In genomic region chr11:64317961-64318693, GRCh38 we compare ENCODE assay signal across 8 cellular contexts. TPM values are rescaled to one million over a fixed set of nuclear protein-coding genes. Genes with fewer than 3 reads are reported as not detected.
A peak's percentile ranks its signal among the peaks of the same experiment; 100 is the strongest.
DNase-seq lines count a peak whose midpoint lies in the region; ATAC-seq and TF ChIP-seq lines count a peak whose summit lies in the region.

PRDX5 (plus strand) TSS chr11:64318121; CDS start chr11:64318216, 95 bp downstream.

- peak within 1 kb of the TSS; percentile 91 for H3K4me3 ChIP-seq in GM12864 (ENCODE audit: low read depth, low read length)

- no peaks in the 10 kb centered on the region for H3K9me3 Mint-ChIP-seq in activated naive CD4-positive, alpha-beta T cell treated with anti-CD3 and anti-CD28 coated beads, Interleukin-2, amount 50 U/mL, for 72 hours

- peak within 1 kb of the TSS; percentile 100 for H3K27ac ChIP-seq in temporal lobe (ENCODE audit: low read depth, low read length)

- DNase-seq in GM12864 (ENCODE audit: low read depth) = peak; percentile 93
- peak; percentile 90 for DNase-seq in NCI-H1105 (lab: John Stamatoyannopoulos, UW)
- peak; percentile 94 for DNase-seq in SKM-1 (lab: John Stamatoyannopoulos, UW; ENCODE audit: unreplicated experiment)
- peak; percentile 94 to 98 for DNase-seq in activated naive CD4-positive, alpha-beta T cell treated with anti-CD3 and anti-CD28 coated beads, Interleukin-2, amount 50 U/mL, for 72 hours (ENCODE audit: low spot score in 2 of 2)
- peak; percentile 99 for DNase-seq in globus pallidus (ENCODE audit: low spot score)
- peak; percentile 96 for DNase-seq in occipital lobe (lab: John Stamatoyannopoulos, UW)

- H3K27ac Mint-ChIP-seq in activated naive CD4-positive, alpha-beta T cell treated with anti-CD3 and anti-CD28 coated beads, Interleukin-2, amount 50 U/mL, for 72 hours = peak within 1 kb of the TSS; percentile 99

- peak; percentile 75 for ATAC-seq in HG02610 (IDR thresholded peaks at IDR 0.05; ENCODE audit: unreplicated experiment)
- ATAC-seq in activated naive CD4-positive, alpha-beta T cell treated with anti-CD3 and anti-CD28 coated beads, Interleukin-2, amount 50 U/mL, for 72 hours = peak; percentile 76 to 87

- H3K36me3 Mint-ChIP-seq in activated naive CD4-positive, alpha-beta T cell treated with anti-CD3 and anti-CD28 coated beads, Interleukin-2, amount 50 U/mL, for 72 hours = peaks cover 27 to 28% of the 10 kb centered on the region in 2 donors

- TF ChIP-seq CTCF in GM12864 (IDR thresholded peaks at IDR 0.05; ENCODE audit: low read depth, low read length, missing control alignments) = peak; percentile 29

RNA-seq across cellular contexts. Expression of gene PRDX5, which starts in this region (rescaled TPM):
- total RNA-seq in activated naive CD4-positive, alpha-beta T cell treated with anti-CD3 and anti-CD28 coated beads, Interleukin-2, amount 50 U/mL, for 72 hours = 100 to 1,000 TPM; 131 to 152 TPM
- total RNA-seq in occipital lobe (93.0 TPM), temporal lobe (87.5 TPM)

Comparison
In these comparisons a context has a peak if more than half of its experiments do, and no peak if none do; other contexts are left out.
1. Peak in every context shown above with its lines: DNase-seq, ATAC-seq, H3K4me3 ChIP-seq and H3K27ac ChIP-seq.